8 cellular contexts compared by ENCODE assay signal in the genomic region with DNA sequence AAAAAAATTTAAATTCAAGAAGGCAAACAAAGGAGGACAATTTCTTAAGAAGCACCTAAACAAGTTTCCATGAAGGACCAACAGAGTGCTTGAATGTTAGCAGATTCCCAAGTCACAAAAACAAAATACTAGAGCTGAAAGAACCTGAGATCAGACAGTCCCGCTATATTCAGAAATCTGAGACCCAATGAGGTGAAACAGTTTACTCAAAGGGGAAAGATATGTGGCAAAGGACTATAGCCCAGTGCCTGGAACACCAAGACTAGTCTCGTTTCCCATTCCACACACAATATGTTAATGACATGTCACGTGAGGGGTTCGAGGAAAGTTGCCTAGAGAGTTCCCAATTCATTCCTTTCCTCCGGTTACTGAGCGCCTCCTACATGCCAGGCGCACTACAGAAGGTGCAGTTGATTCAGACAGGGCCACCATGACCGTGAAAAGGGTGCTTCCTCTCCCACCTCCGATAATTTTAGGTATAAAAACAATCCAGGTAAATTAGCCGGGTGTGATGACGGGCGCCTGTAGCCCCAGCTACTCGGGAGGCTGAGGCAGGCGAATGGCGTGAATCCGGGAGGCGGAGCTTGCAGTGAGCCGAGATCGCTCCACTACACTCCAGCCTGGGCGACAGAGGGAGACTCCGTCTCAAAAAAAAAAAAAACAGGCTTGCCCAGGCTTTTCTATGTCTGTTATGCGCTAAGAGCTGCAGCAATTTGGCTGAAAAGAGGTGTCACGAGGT. TPM values are rescaled to one million over a fixed set of nuclear protein-coding genes. Genes with fewer than 3 reads are reported as not detected.
DNase-seq lines count a peak whose midpoint lies in the region; ATAC-seq and TF ChIP-seq lines count a peak whose summit lies in the region.

No MANE protein-coding gene starts in this region.

- CTCF ChIA-PET in PC-9 (lab: Charles Lee): interaction anchor here (0.5 to 0.7 kb wide), 2 partner anchors 189 to 441 kb away, joined by 3 to 9 read pairs; no protein-coding TSS in a partner anchor

- H3K4me1 ChIP-seq in PC-9 (replicated peaks; ENCODE audit: insufficient read depth) (peaks cover 29% of the 10 kb centered on the region), subcutaneous abdominal adipose tissue (ENCODE audit: control insufficient read depth in 5 of 5, insufficient read depth in 5 of 5, low read length in 5 of 5) (peaks cover 3 to 34% (median 29%) of the 10 kb centered on the region in 5 donors)

- H3K36me3 ChIP-seq in PC-9 (ENCODE audit: low read depth): peaks cover 1% of the 10 kb centered on the region; the same call in 1 of the 2 replicates
- H3K36me3 ChIP-seq in subcutaneous abdominal adipose tissue (ENCODE audit: control insufficient read depth in 5 of 5, insufficient read depth in 5 of 5, low read length in 5 of 5): no peaks in the 10 kb centered on the region

- peaks cover 24% of the 10 kb centered on the region for H3F3A ChIP-seq in PC-9 (ENCODE audit: insufficient read depth, low read depth)

- H3K4me1 Mint-ChIP-seq in natural killer cell: peaks cover 18 to 26% of the 10 kb centered on the region in 2 donors

- no peaks in the 10 kb centered on the region for H4K20me1 ChIP-seq in PC-9 (ENCODE audit: insufficient read depth)

- H3K27me3 ChIP-seq in PC-9 (ENCODE audit: insufficient read depth, low read depth) (no peaks in the 10 kb centered on the region), subcutaneous abdominal adipose tissue (ENCODE audit: control insufficient read depth in 5 of 5, insufficient read depth in 4 of 5, low read length in 5 of 5) (no peaks in the 10 kb centered on the region)

- DNase-seq in DMS114 treated with DMSO at 0.1 percent for 48 hours (lab: John Stamatoyannopoulos, UW; ENCODE audit: unreplicated experiment): peak; percentile 79
- DNase-seq in HuH-7 (ENCODE audit: low spot score): peak; percentile 21
- DNase-seq in PC-9: peak; percentile 52 to 67
- DNase-seq in activated T-helper 1 cell treated with Interleukin-2 at 50 U/mL for 16 hours (ENCODE audit: low read depth): peak; percentile 15
- DNase-seq in fibroblast of pulmonary artery (ENCODE audit: low read depth): peak; percentile 75
- DNase-seq in natural killer cell: no peak

- H3K79me2 ChIP-seq in PC-9 (ENCODE audit: low read depth): peaks cover 44% of the 10 kb centered on the region

- H3K4me2 ChIP-seq in PC-9: peak overlapping the region; percentile 86

- H3K27ac ChIP-seq in PC-9 (peak overlapping the region; percentile 69), subcutaneous abdominal adipose tissue (ENCODE audit: low read depth, low read length) (peak overlapping the region; percentile 91)

- no peaks in the 10 kb centered on the region for H3K36me3 Mint-ChIP-seq in natural killer cell

- no peaks in the 10 kb centered on the region for H3K9me3 ChIP-seq in PC-9 (ENCODE audit: insufficient read depth, low read depth)
- H3K9me3 ChIP-seq in subcutaneous abdominal adipose tissue (ENCODE audit: control insufficient read depth in 5 of 5, low read length in 5 of 5): no peaks in the 10 kb centered on the region

- BruUV-seq in PC-9 (replicated peaks; lab: Mats Ljungman, UMichigan): TSS peak; percentile 74

- peak; percentile 43 for ATAC-seq in GM21576 (IDR thresholded peaks at IDR 0.05; ENCODE audit: unreplicated experiment)
- peak; percentile 68 to 78 (median 74) for ATAC-seq in natural killer cell

- H3K9ac ChIP-seq in subcutaneous abdominal adipose tissue (ENCODE audit: low read length in 5 of 5): peak overlapping the region; percentile 70 to 98 (median 91)

- H3K9me3 Mint-ChIP-seq in natural killer cell: no peaks in the 10 kb centered on the region

- H3K27ac Mint-ChIP-seq in natural killer cell: peak overlapping the region; percentile 95 to 96

- TF ChIP-seq CTCF in PC-9 (conservative IDR thresholded peaks at IDR 0.05) (peak; percentile 66), fibroblast of pulmonary artery (IDR thresholded peaks at IDR 0.05; ENCODE audit: low read length, missing control alignments) (peak; percentile 43), natural killer cell (IDR thresholded peaks at IDR 0.05) (no peak)

- H2AFZ ChIP-seq in PC-9: peak overlapping the region; percentile 98

- H3K4me3 ChIP-seq in PC-9: peak overlapping the region; percentile 89
- H3K4me3 ChIP-seq in fibroblast of pulmonary artery (replicated peaks; ENCODE audit: low read depth, low read length): peak overlapping the region; percentile 90
- peak overlapping the region; percentile 85 to 94 (median 88) for H3K4me3 ChIP-seq in subcutaneous abdominal adipose tissue (ENCODE audit: low read depth in 1 of 5, low read length in 5 of 5)

- POLR2A ChIA-PET in PC-9 (lab: Charles Lee; ENCODE audit: unreplicated experiment): interaction anchor here (0.6 to 0.8 kb wide), 7 partner anchors 17 to 1065 kb away, joined by 3 to 8 read pairs (median 5); a partner anchor contains a TSS

- no peaks in the 10 kb centered on the region for H3K9me2 ChIP-seq in PC-9 (ENCODE audit: insufficient read depth)

- peak overlapping the region; percentile 97 for H3K4me3 Mint-ChIP-seq in natural killer cell

- no peaks in the 10 kb centered on the region for H3K27me3 Mint-ChIP-seq in natural killer cell (ENCODE audit: low read depth in 2 of 2)

- intact Hi-C loops in PC-9 (cut with micrococcal nuclease; ENCODE audit: unreplicated experiment): no loop called here
- intact Hi-C loops in natural killer cell (cut with micrococcal nuclease): loop anchor here (5.0 kb wide), 1 partner anchor 43 kb away; no protein-coding TSS in a partner anchor

RNA-seq across cellular contexts. Expression of a gene that starts 0.6 kb away (rescaled TPM):
- total RNA-seq in PC-9 (2021) (17.8 and 20.9 TPM in 2 replicates), natural killer cell (10 to 100 TPM; 34.5 to 40.0 (median 38.8) TPM)

RNA-seq across cellular contexts. Expression of a gene that starts 41.0 kb away (rescaled TPM):
- total RNA-seq in PC-9 (2021) (21.7 and 24.0 TPM in 2 replicates), natural killer cell (10 to 100 TPM; 35.2 to 42.1 (median 38.6) TPM)
